1 cellular context compared by ENCODE assay signal in the genomic region with DNA sequence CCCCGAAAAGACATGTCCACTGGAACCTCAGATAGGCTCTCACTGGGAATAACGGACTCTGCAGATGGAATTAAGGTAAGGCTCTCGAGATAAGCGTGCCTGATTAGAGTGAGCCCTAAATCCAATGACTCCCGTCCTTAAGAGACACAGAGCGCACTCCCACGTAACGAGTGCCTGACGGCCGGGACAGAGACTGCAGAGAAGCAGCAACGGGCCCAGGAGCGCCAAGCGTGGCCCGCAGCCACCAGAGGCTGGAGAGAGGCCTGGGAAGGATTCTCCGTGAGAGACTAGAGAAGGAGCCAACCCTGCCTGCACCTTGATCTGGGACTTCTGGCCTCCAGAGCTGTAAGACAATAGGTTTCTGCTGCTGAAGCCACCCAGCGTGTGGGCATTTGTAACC.
TF ChIP-seq lines count a peak whose summit lies in the region.

No MANE protein-coding gene starts in this region.

TF ChIP-seq in GM23338, 12 proteins besides CTCF, POLR2A, EP300 and RAD21 (continued from another document):
- TF ChIP-seq, protein P1, sequence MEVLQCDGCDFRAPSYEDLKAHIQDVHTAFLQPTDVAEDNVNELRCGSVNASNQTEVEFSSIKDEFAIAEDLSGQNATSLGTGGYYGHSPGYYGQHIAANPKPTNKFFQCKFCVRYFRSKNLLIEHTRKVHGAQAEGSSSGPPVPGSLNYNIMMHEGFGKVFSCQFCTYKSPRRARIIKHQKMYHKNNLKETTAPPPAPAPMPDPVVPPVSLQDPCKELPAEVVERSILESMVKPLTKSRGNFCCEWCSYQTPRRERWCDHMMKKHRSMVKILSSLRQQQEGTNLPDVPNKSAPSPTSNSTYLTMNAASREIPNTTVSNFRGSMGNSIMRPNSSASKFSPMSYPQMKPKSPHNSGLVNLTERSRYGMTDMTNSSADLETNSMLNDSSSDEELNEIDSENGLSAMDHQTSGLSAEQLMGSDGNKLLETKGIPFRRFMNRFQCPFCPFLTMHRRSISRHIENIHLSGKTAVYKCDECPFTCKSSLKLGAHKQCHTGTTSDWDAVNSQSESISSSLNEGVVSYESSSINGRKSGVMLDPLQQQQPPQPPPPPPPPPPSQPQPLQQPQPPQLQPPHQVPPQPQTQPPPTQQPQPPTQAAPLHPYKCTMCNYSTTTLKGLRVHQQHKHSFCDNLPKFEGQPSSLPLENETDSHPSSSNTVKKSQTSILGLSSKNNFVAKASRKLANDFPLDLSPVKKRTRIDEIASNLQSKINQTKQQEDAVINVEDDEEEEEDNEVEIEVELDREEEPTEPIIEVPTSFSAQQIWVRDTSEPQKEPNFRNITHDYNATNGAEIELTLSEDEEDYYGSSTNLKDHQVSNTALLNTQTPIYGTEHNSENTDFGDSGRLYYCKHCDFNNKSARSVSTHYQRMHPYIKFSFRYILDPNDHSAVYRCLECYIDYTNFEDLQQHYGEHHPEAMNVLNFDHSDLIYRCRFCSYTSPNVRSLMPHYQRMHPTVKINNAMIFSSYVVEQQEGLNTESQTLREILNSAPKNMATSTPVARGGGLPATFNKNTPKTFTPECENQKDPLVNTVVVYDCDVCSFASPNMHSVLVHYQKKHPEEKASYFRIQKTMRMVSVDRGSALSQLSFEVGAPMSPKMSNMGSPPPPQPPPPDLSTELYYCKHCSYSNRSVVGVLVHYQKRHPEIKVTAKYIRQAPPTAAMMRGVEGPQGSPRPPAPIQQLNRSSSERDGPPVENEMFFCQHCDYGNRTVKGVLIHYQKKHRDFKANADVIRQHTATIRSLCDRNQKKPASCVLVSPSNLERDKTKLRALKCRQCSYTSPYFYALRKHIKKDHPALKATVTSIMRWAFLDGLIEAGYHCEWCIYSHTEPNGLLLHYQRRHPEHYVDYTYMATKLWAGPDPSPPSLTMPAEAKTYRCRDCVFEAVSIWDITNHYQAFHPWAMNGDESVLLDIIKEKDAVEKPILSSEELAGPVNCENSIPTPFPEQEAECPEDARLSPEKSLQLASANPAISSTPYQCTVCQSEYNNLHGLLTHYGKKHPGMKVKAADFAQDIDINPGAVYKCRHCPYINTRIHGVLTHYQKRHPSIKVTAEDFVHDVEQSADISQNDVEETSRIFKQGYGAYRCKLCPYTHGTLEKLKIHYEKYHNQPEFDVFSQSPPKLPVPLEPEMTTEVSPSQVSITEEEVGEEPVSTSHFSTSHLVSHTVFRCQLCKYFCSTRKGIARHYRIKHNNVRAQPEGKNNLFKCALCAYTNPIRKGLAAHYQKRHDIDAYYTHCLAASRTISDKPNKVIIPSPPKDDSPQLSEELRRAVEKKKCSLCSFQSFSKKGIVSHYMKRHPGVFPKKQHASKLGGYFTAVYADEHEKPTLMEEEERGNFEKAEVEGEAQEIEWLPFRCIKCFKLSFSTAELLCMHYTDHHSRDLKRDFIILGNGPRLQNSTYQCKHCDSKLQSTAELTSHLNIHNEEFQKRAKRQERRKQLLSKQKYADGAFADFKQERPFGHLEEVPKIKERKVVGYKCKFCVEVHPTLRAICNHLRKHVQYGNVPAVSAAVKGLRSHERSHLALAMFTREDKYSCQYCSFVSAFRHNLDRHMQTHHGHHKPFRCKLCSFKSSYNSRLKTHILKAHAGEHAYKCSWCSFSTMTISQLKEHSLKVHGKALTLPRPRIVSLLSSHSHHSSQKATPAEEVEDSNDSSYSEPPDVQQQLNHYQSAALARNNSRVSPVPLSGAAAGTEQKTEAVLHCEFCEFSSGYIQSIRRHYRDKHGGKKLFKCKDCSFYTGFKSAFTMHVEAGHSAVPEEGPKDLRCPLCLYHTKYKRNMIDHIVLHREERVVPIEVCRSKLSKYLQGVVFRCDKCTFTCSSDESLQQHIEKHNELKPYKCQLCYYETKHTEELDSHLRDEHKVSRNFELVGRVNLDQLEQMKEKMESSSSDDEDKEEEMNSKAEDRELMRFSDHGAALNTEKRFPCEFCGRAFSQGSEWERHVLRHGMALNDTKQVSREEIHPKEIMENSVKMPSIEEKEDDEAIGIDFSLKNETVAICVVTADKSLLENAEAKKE (CRISPR knock-in tag; IDR thresholded peaks at IDR 0.05), result no peak
